Comparison of ENCODE assay signal across 9 cellular contexts in genomic region chr20:31566658-31567379, GRCh38. TPM values are rescaled to one million over a fixed set of nuclear protein-coding genes. Genes with fewer than 3 reads are reported as not detected.
DNase-seq lines count a peak whose midpoint lies in the region; ATAC-seq and TF ChIP-seq lines count a peak whose summit lies in the region.
"Had no signal": no experiment of that assay in that cellular context is flagged by ENCODE, and none has a peak within 500 bp of the region (broad histone marks: within the 10 kb centered on the region; RNA-seq: fewer than 3 reads in every experiment).

No MANE protein-coding gene starts in this region.

- in situ Hi-C loops in GM23248 (cut with MboI): loop anchor here (5.0 kb wide), 1 partner anchor 45 kb away; no protein-coding TSS in a partner anchor

- peaks cover 21% of the 10 kb centered on the region for H3K36me3 ChIP-seq in GM23248 (ENCODE audit: low read depth)
- peaks cover 87% of the 10 kb centered on the region for H3K36me3 ChIP-seq in neutrophil
- H3K36me3 ChIP-seq in ovary: no peaks in the 10 kb centered on the region

- no peak overlapping the region for H2AFZ ChIP-seq in GM23248

- H3K79me2 ChIP-seq in GM23248 (ENCODE audit: insufficient read depth): peaks cover 16% of the 10 kb centered on the region; the same call in 1 of the 2 replicates

- no peak overlapping the region for H3K9ac ChIP-seq in GM23248

- no peaks in the 10 kb centered on the region for H3K9me3 ChIP-seq in GM23248 (ENCODE audit: low read depth)
- no peaks in the 10 kb centered on the region for H3K9me3 ChIP-seq in neutrophil
- H3K9me3 ChIP-seq in ovary: no peaks in the 10 kb centered on the region
- H3K9me3 ChIP-seq: tibial artery had no signal

- peak overlapping the region in 1 of 2 donors; percentile 82 for H3K27ac Mint-ChIP-seq in activated naive CD4-positive, alpha-beta T cell treated with anti-CD3 and anti-CD28 coated beads, Interleukin-2, amount 50 U/mL, for 72 hours

- no peak for TF ChIP-seq POLR2A in ovary (IDR thresholded peaks at IDR 0.05)

- peaks cover 66% of the 10 kb centered on the region for H3F3A ChIP-seq in GM23248 (ENCODE audit: insufficient read depth)

- H3K27ac ChIP-seq in GM23248: 0 out of 2 replicates have a peak overlapping the region, but pooled peaks have one; percentile 2
- H3K27ac ChIP-seq in neutrophil: peak overlapping the region; percentile 38
- H3K27ac ChIP-seq in ovary: no peak overlapping the region
- H3K27ac ChIP-seq: tibial artery had no signal

- H4K20me1 ChIP-seq in GM23248 (ENCODE audit: insufficient read depth): no peaks in the 10 kb centered on the region

- H3K4me2 ChIP-seq in GM23248 (ENCODE audit: unreplicated experiment): no peak overlapping the region

- no peak for TF ChIP-seq EP300 in ovary (IDR thresholded peaks at IDR 0.05)

- intact Hi-C loops in ovary (cut with DNase I): loop anchor here in 2 of 4 donors (2.0 to 10.0 kb wide), 2 partner anchors 44 to 148 kb away; no protein-coding TSS in a partner anchor

- TF ChIP-seq CTCF in neutrophil (IDR thresholded peaks at IDR 0.05) (no peak), ovary (IDR thresholded peaks at IDR 0.05) (no peak)

- no peaks in the 10 kb centered on the region for H3K9me2 ChIP-seq in GM23248 (ENCODE audit: insufficient read depth)

- peaks cover 41% of the 10 kb centered on the region for H3K4me1 ChIP-seq in GM23248 (ENCODE audit: insufficient read depth)
- H3K4me1 ChIP-seq in neutrophil (ENCODE audit: control insufficient read depth in 1 of 2, insufficient read depth in 1 of 2, low read depth in 1 of 2, low read length in 1 of 2): peaks cover 2 to 6% of the 10 kb centered on the region in 2 experiments
- H3K4me1 ChIP-seq in ovary (ENCODE audit: insufficient read depth): peaks cover 2% of the 10 kb centered on the region

- no peaks in the 10 kb centered on the region for H3K9me3 Mint-ChIP-seq in activated naive CD4-positive, alpha-beta T cell treated with anti-CD3 and anti-CD28 coated beads, Interleukin-2, amount 50 U/mL, for 72 hours

- WGBS in GM23248 (ENCODE audit: low coverage in 1 of 2, low lambda C conversion rate in 2 of 2, missing lambda C conversion rate in 2 of 2), 2 experiments: 78 to 86% methylated on average over 13 to 14 of the region's 14 CpGs
- 74 to 80% (median 80%) methylated on average over 14 of the region's 14 CpGs for WGBS in ovary, 3 donors

- peak; percentile 62 to 63 for ATAC-seq in activated naive CD4-positive, alpha-beta T cell treated with anti-CD3 and anti-CD28 coated beads, Interleukin-2, amount 50 U/mL, for 72 hours

- DNase-seq in GM23248: no peak
- peak; percentile 90 for DNase-seq in NCI-H2107 treated with DMSO at 0.1 percent for 48 hours (lab: John Stamatoyannopoulos, UW; ENCODE audit: unreplicated experiment)
- no peak for DNase-seq in activated naive CD4-positive, alpha-beta T cell treated with anti-CD3 and anti-CD28 coated beads, Interleukin-2, amount 50 U/mL, for 72 hours (ENCODE audit: low spot score in 2 of 2)
- DNase-seq in kidney glomerular epithelial cell (lab: John Stamatoyannopoulos, UW): no peak
- no peak for DNase-seq in ovary
- no peak for DNase-seq in medulla oblongata (ENCODE audit: extremely low spot score)
- DNase-seq: central memory CD4-positive, alpha-beta T cell; tibial artery had no signal

- H3K27me3 ChIP-seq in GM23248 (replicated peaks; ENCODE audit: insufficient read depth) (no peaks in the 10 kb centered on the region), neutrophil (no peaks in the 10 kb centered on the region), ovary (no peaks in the 10 kb centered on the region)
- H3K27me3 ChIP-seq: tibial artery had no signal

- peaks cover 3 to 4% of the 10 kb centered on the region in 2 donors for H3K36me3 Mint-ChIP-seq in activated naive CD4-positive, alpha-beta T cell treated with anti-CD3 and anti-CD28 coated beads, Interleukin-2, amount 50 U/mL, for 72 hours

- H3K4me3 ChIP-seq in GM23248 (no peak overlapping the region), neutrophil (ENCODE audit: low read depth in 1 of 2, low read length in 1 of 2) (no peak overlapping the region), ovary (no peak overlapping the region)
- H3K4me3 ChIP-seq: tibial artery had no signal

RNA-seq across cellular contexts. Expression of gene ID1, which starts 38.3 kb away (rescaled TPM):
- 583 and 780 TPM in 2 replicates for total RNA-seq in GM23248 (2014; rRNA removed; shearing (Covaris generic))
- polyA plus RNA-seq in GM23248 (2016; fragmentation: Nextera tagmentation; extraction: Ambion mirVana) (248 TPM in 2 replicates), ovary (10 to 100 TPM; 26.0 to 86.9 TPM)
- 10 to 100 TPM in 1 of 2 donors, 1 to 10 TPM in 1; 1.4 to 19.4 TPM for total RNA-seq in activated naive CD4-positive, alpha-beta T cell treated with anti-CD3 and anti-CD28 coated beads, Interleukin-2, amount 50 U/mL, for 72 hours
- 100 to 1,000 TPM in 3 of 7 donors, 10 to 100 TPM in 4; 42.6 to 353 (median 64.2) TPM for total RNA-seq in ovary

RNA-seq across cellular contexts. Expression of gene HM13, which starts 52.6 kb away (rescaled TPM):
- 110 and 117 TPM in 2 replicates for total RNA-seq in GM23248 (2014; rRNA removed; shearing (Covaris generic))
- polyA plus RNA-seq in GM23248 (2016; fragmentation: Nextera tagmentation; extraction: Ambion mirVana) (424 and 434 TPM in 2 replicates), ovary (100 to 1,000 TPM in 1 of 2 donors, 10 to 100 TPM in 1; 72.6 to 129 TPM)
- total RNA-seq in activated naive CD4-positive, alpha-beta T cell treated with anti-CD3 and anti-CD28 coated beads, Interleukin-2, amount 50 U/mL, for 72 hours: 100 to 1,000 TPM; 108 to 124 TPM
- 100 to 1,000 TPM in 3 of 7 donors, 10 to 100 TPM in 4; 30.2 to 158 (median 97.3) TPM for total RNA-seq in ovary

Comparison
In these comparisons a context has a peak if more than half of its experiments do, and no peak if none do; other contexts are left out.
1. H3K27ac ChIP-seq: peak in GM23248 (single experiment) and neutrophil (single experiment); none in ovary (0 of 2).